In genomic region chr11:2259466-2259830, GRCh38 we compare ENCODE assay signal across 22 cellular contexts. TPM values are rescaled to one million over a fixed set of nuclear protein-coding genes. Genes with fewer than 3 reads are reported as not detected.
A peak's percentile ranks its signal among the peaks of the same experiment; 100 is the strongest.
DNase-seq lines count a peak whose midpoint lies in the region; ATAC-seq and TF ChIP-seq lines count a peak whose summit lies in the region.
"Had no signal": no experiment of that assay in that cellular context is flagged by ENCODE, and none has a peak within 500 bp of the region (broad histone marks: within the 10 kb centered on the region; RNA-seq: fewer than 3 reads in every experiment).

No MANE protein-coding gene starts in this region.

- no peaks in the 10 kb centered on the region for H3K4me1 ChIP-seq in testis
- H3K4me1 ChIP-seq: Peyer's patch had no signal

- H3K27ac ChIP-seq in testis = no peak overlapping the region
- H3K27ac ChIP-seq: BLaER1, Peyer's patch had no signal

- H3K9me3 ChIP-seq in testis = no peaks in the 10 kb centered on the region
- H3K9me3 ChIP-seq: BLaER1, MG63, Peyer's patch had no signal

- no peak overlapping the region for H3K4me3 ChIP-seq in testis
- H3K4me3 ChIP-seq: BLaER1, GM12878, MG63, Peyer's patch had no signal

- 93% methylated on average over 8 of the region's 8 CpGs; no CpG with 5 or more reads in 1 of the 2 donors for WGBS in testis, 2 donors

- TF ChIP-seq CTCF in chondrocyte (IDR thresholded peaks at IDR 0.05) (no peak), testis (IDR thresholded peaks at IDR 0.05) (no peak)

- H3K27ac Mint-ChIP-seq in chondrocyte (ENCODE audit: unreplicated experiment) = no peak overlapping the region
- no peak overlapping the region for H3K27ac Mint-ChIP-seq in activated naive CD4-positive, alpha-beta T cell treated with anti-CD3 and anti-CD28 coated beads, Interleukin-2, amount 10 ng/mL, durations not matched to agents 7 days and 5 days

- no peak for TF ChIP-seq POLR2A in testis (IDR thresholded peaks at IDR 0.05)

- H3K36me3 Mint-ChIP-seq in chondrocyte (ENCODE audit: low read depth) = no peaks in the 10 kb centered on the region
- H3K36me3 Mint-ChIP-seq in activated naive CD4-positive, alpha-beta T cell treated with anti-CD3 and anti-CD28 coated beads, Interleukin-2, amount 10 ng/mL, durations not matched to agents 7 days and 5 days = no peaks in the 10 kb centered on the region
- H3K36me3 Mint-ChIP-seq: CD8-positive, alpha-beta memory T cell had no signal

- intact Hi-C loops in testis (cut with DNase I; ENCODE audit: low total_unique reads) = no loop called here

- no peak overlapping the region for H3K4me3 Mint-ChIP-seq in chondrocyte (ENCODE audit: unreplicated experiment)
- no peak overlapping the region for H3K4me3 Mint-ChIP-seq in activated naive CD4-positive, alpha-beta T cell treated with anti-CD3 and anti-CD28 coated beads, Interleukin-2, amount 10 ng/mL, durations not matched to agents 7 days and 5 days
- H3K4me3 Mint-ChIP-seq: CD8-positive, alpha-beta memory T cell had no signal

- no peaks in the 10 kb centered on the region for H3K36me3 ChIP-seq in testis (ENCODE audit: low read depth, missing control alignments)
- H3K36me3 ChIP-seq: BLaER1, MG63, Peyer's patch had no signal

- H3K9me3 Mint-ChIP-seq in chondrocyte (ENCODE audit: low read depth) = peaks cover 7% of the 10 kb centered on the region
- H3K9me3 Mint-ChIP-seq in activated naive CD4-positive, alpha-beta T cell treated with anti-CD3 and anti-CD28 coated beads, Interleukin-2, amount 10 ng/mL, durations not matched to agents 7 days and 5 days = no peaks in the 10 kb centered on the region

- ATAC-seq in HG03565 (IDR thresholded peaks at IDR 0.05; ENCODE audit: unreplicated experiment) = no peak
- ATAC-seq: GM12878 had no signal

- CTCF ChIA-PET in activated naive CD4-positive, alpha-beta T cell treated with anti-CD3 and anti-CD28 coated beads, Interleukin-2, amount 10 ng/mL, durations not matched to agents 7 days and 5 days (lab: Charles Lee) = no interaction called here

- H3K27me3 Mint-ChIP-seq in chondrocyte (ENCODE audit: low read depth) = peaks cover 26% of the 10 kb centered on the region
- peaks cover 13% of the 10 kb centered on the region for H3K27me3 Mint-ChIP-seq in activated naive CD4-positive, alpha-beta T cell treated with anti-CD3 and anti-CD28 coated beads, Interleukin-2, amount 10 ng/mL, durations not matched to agents 7 days and 5 days

- no peaks in the 10 kb centered on the region for H3K4me1 Mint-ChIP-seq in chondrocyte (ENCODE audit: low read depth)
- no peaks in the 10 kb centered on the region for H3K4me1 Mint-ChIP-seq in activated naive CD4-positive, alpha-beta T cell treated with anti-CD3 and anti-CD28 coated beads, Interleukin-2, amount 10 ng/mL, durations not matched to agents 7 days and 5 days
- H3K4me1 Mint-ChIP-seq: CD8-positive, alpha-beta memory T cell had no signal

- H3K27me3 ChIP-seq in testis = no peaks in the 10 kb centered on the region
- H3K27me3 ChIP-seq: MG63, Peyer's patch had no signal

- peak; percentile 46 for DNase-seq in activated CD8-positive, alpha-beta memory T cell treated with anti-CD3 and anti-CD28 coated beads for 24 hours
- DNase-seq in activated CD8-positive, alpha-beta memory T cell treated with anti-CD3 and anti-CD28 coated beads, Interleukin-2, amount 50 U/mL, for 4 hours = no peak
- DNase-seq in chondrocyte (ENCODE audit: low spot score) = peak; percentile 90
- peak; percentile 7 for DNase-seq in mucosa of gallbladder (ENCODE audit: low spot score)
- DNase-seq in testis = peak; percentile 7
- DNase-seq in HCEC 1CT = no peak
- no peak for DNase-seq in activated naive CD4-positive, alpha-beta T cell treated with anti-CD3 and anti-CD28 coated beads, Interleukin-2, amount 10 ng/mL, durations not matched to agents 7 days and 5 days
- DNase-seq: 8988T; CD8-positive, alpha-beta memory T cell; DND-41; GOT3; IMR-90; Karpas-422; MG63; NCI-H1092 treated with DMSO at 0.1 percent for 48 hours; NCI-H2227 treated with DMSO at 0.1 percent for 48 hours; NCI-H524; SHP77 had no signal

RNA-seq across cellular contexts. Expression of gene ASCL2, which starts 10.9 kb away (rescaled TPM):
- total RNA-seq in chondrocyte (not detected in 3 replicates), mucosa of gallbladder (1.1 TPM), testis (1 to 10 TPM; 4.8 to 5.8 TPM)
- 1.3 TPM for polyA plus RNA-seq in testis (ENCODE audit: insufficient read depth, low read depth, low replicate concordance)
- total RNA-seq: GM12878, IMR-90 had no signal
- polyA plus RNA-seq: GM12878, IMR-90 had no signal

RNA-seq across cellular contexts. Expression of gene C11orf21, which starts 42.3 kb away (rescaled TPM):
- total RNA-seq in chondrocyte = not detected in 3 replicates
- total RNA-seq in mucosa of gallbladder = 1.6 TPM
- total RNA-seq in testis = under 1 TPM; 0.12 to 0.47 TPM
- 0.88 TPM for polyA plus RNA-seq in testis (ENCODE audit: insufficient read depth, low read depth, low replicate concordance)
- total RNA-seq: IMR-90 had no signal
- polyA plus RNA-seq: IMR-90 had no signal

RNA-seq across cellular contexts. Expression of gene TSPAN32, which starts 42.4 kb away (rescaled TPM):
- total RNA-seq in chondrocyte = not detected in 3 replicates
- 1.1 TPM for total RNA-seq in mucosa of gallbladder
- 1 to 10 TPM; 1.0 to 1.1 TPM for total RNA-seq in testis
- polyA plus RNA-seq in testis (ENCODE audit: insufficient read depth, low read depth, low replicate concordance) = 1.5 TPM
- total RNA-seq: GM12878, IMR-90 had no signal

Comparison
In these comparisons a context has a peak if more than half of its experiments do, and no peak if none do; other contexts are left out.
1. DNase-seq: peak in activated CD8-positive, alpha-beta memory T cell treated with anti-CD3 and anti-CD28 coated beads for 24 hours (single experiment), chondrocyte (single experiment), mucosa of gallbladder (single experiment) and testis (single experiment); none in activated CD8-positive, alpha-beta memory T cell treated with anti-CD3 and anti-CD28 coated beads, Interleukin-2, amount 50 U/mL, for 4 hours (single experiment), HCEC 1CT (single experiment) and activated naive CD4-positive, alpha-beta T cell treated with anti-CD3 and anti-CD28 coated beads, Interleukin-2, amount 10 ng/mL, durations not matched to agents 7 days and 5 days (single experiment).